ENCODE assay signal across 2 cellular contexts in the genomic region with DNA sequence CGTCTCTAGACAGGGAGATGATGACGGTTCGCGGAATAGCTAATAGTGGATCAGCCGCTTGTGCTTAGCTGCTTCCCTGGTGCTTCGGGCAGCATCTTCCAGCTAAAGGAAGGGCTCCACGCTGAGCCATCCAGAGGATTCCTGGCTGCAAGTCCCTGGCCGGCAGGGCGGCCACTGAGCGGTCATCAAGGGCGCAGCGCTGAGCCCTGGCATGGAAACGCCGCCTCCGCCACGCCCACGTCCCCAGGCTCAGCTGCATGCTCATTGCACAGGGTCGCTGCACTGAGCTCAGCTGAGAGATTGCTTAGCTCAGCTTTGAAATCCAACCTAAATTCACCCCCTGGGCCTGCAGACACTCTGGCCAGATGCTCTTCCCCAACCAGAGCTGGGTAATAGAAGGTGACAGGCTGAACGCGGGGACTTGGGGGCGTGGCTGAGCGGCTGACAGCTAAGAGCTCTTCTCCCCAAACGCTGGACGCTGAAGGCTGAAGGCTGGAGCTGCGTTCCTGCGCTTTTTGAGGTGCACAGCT.
TF ChIP-seq lines count a peak whose summit lies in the region.

No MANE protein-coding gene starts in this region.

TF ChIP-seq in HEK293, 187 proteins besides CTCF, POLR2A, EP300 and RAD21 (continued from another document and continues in another):
- TF ChIP-seq, protein P1, sequence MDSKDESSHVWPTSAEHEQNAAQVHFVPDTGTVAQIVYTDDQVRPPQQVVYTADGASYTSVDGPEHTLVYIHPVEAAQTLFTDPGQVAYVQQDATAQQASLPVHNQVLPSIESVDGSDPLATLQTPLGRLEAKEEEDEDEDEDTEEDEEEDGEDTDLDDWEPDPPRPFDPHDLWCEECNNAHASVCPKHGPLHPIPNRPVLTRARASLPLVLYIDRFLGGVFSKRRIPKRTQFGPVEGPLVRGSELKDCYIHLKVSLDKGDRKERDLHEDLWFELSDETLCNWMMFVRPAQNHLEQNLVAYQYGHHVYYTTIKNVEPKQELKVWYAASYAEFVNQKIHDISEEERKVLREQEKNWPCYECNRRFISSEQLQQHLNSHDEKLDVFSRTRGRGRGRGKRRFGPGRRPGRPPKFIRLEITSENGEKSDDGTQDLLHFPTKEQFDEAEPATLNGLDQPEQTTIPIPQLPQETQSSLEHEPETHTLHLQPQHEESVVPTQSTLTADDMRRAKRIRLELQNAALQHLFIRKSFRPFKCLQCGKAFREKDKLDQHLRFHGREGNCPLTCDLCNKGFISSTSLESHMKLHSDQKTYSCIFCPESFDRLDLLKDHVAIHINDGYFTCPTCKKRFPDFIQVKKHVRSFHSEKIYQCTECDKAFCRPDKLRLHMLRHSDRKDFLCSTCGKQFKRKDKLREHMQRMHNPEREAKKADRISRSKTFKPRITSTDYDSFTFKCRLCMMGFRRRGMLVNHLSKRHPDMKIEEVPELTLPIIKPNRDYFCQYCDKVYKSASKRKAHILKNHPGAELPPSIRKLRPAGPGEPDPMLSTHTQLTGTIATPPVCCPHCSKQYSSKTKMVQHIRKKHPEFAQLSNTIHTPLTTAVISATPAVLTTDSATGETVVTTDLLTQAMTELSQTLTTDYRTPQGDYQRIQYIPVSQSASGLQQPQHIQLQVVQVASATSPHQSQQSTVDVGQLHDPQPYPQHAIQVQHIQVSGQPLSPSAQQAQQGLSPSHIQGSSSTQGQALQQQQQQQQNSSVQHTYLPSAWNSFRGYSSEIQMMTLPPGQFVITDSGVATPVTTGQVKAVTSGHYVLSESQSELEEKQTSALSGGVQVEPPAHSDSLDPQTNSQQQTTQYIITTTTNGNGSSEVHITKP (tag by site-specific recombination; IDR thresholded peaks at IDR 0.05), result peak; percentile 43; the same call in 1 of the 2 replicates
- TF ChIP-seq ZNF292 (tag by site-specific recombination; IDR thresholded peaks at IDR 0.05; ENCODE audit: borderline replicate concordance, low read depth), result no peak
- no peak for TF ChIP-seq ZNF211 (tag by site-specific recombination; IDR thresholded peaks at IDR 0.05; ENCODE audit: low read depth)
- TF ChIP-seq SP3 (tag by site-specific recombination; IDR thresholded peaks at IDR 0.05), result peak; percentile 44
- TF ChIP-seq, protein P2, sequence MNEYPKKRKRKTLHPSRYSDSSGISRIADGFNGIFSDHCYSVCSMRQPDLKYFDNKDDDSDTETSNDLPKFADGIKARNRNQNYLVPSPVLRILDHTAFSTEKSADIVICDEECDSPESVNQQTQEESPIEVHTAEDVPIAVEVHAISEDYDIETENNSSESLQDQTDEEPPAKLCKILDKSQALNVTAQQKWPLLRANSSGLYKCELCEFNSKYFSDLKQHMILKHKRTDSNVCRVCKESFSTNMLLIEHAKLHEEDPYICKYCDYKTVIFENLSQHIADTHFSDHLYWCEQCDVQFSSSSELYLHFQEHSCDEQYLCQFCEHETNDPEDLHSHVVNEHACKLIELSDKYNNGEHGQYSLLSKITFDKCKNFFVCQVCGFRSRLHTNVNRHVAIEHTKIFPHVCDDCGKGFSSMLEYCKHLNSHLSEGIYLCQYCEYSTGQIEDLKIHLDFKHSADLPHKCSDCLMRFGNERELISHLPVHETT (tag by site-specific recombination; IDR thresholded peaks at IDR 0.05), result no peak
- TF ChIP-seq, protein P3, sequence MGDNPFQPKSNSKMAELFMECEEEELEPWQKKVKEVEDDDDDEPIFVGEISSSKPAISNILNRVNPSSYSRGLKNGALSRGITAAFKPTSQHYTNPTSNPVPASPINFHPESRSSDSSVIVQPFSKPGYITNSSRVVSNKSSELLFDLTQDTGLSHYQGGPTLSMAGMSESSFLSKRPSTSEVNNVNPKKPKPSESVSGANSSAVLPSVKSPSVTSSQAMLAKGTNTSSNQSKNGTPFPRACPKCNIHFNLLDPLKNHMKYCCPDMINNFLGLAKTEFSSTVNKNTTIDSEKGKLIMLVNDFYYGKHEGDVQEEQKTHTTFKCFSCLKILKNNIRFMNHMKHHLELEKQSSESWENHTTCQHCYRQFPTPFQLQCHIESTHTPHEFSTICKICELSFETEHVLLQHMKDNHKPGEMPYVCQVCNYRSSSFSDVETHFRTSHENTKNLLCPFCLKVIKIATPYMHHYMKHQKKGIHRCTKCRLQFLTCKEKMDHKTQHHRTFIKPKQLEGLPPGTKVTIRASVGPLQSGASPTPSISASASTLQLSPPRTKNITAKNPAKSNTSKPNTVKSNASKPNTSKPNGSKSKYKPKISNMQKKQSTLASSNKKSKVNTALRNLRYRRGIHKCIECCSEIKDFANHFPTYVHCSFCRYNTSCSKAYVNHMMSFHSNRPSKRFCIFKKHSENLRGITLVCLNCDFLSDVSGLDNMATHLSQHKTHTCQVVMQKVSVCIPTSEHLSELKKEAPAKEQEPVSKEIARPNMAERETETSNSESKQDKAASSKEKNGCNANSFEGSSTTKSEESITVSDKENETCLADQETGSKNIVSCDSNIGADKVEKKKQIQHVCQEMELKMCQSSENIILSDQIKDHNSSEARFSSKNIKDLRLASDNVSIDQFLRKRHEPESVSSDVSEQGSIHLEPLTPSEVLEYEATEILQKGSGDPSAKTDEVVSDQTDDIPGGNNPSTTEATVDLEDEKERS (tag by site-specific recombination; IDR thresholded peaks at IDR 0.05), result no peak
- no peak for TF ChIP-seq SP2 (tag by site-specific recombination; IDR thresholded peaks at IDR 0.05)
- no peak for TF ChIP-seq ZNF391 (tag by site-specific recombination; IDR thresholded peaks at IDR 0.05; ENCODE audit: borderline replicate concordance, low read depth)
- TF ChIP-seq FEZF1 (tag by site-specific recombination; IDR thresholded peaks at IDR 0.05), result no peak
- no peak for TF ChIP-seq ZNF311 (tag by site-specific recombination; IDR thresholded peaks at IDR 0.05; ENCODE audit: borderline replicate concordance)
- no peak for TF ChIP-seq HOXD13 (CRISPR knock-in tag; IDR thresholded peaks at IDR 0.05; ENCODE audit: borderline replicate concordance)
- no peak for TF ChIP-seq ZNF549 (tag by site-specific recombination; IDR thresholded peaks at IDR 0.05)
- TF ChIP-seq ZNF121 (tag by site-specific recombination; IDR thresholded peaks at IDR 0.05), result no peak
- TF ChIP-seq, protein P4, sequence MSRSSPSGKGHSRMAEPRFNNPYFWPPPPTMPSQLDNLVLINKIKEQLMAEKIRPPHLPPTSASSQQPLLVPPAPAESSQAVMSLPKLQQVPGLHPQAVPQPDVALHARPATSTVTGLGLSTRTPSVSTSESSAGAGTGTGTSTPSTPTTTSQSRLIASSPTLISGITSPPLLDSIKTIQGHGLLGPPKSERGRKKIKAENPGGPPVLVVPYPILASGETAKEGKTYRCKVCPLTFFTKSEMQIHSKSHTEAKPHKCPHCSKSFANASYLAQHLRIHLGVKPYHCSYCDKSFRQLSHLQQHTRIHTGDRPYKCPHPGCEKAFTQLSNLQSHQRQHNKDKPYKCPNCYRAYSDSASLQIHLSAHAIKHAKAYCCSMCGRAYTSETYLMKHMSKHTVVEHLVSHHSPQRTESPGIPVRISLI (tag by site-specific recombination; IDR thresholded peaks at IDR 0.05), result no peak
- TF ChIP-seq GLIS1 (tag by site-specific recombination; IDR thresholded peaks at IDR 0.05), result peak; percentile 48; the same call in 1 of the 2 replicates
- TF ChIP-seq REPIN1 (tag by site-specific recombination; IDR thresholded peaks at IDR 0.05; ENCODE audit: low read depth), result no peak
- TF ChIP-seq ZNF837 (tag by site-specific recombination; IDR thresholded peaks at IDR 0.05), result no peak
- TF ChIP-seq ZNF394 (tag by site-specific recombination; IDR thresholded peaks at IDR 0.05; ENCODE audit: borderline replicate concordance), result no peak
- no peak for TF ChIP-seq ZNF624 (tag by site-specific recombination; IDR thresholded peaks at IDR 0.05)
- no peak for TF ChIP-seq ZNF114 (tag by site-specific recombination; IDR thresholded peaks at IDR 0.05)
- no peak for TF ChIP-seq ZSCAN16 (tag by site-specific recombination; IDR thresholded peaks at IDR 0.05)

TF ChIP-seq in endothelial cell of umbilical vein, 7 proteins besides CTCF, POLR2A, EP300 and RAD21 (continued from another document):
- TF ChIP-seq POLR2AphosphoS5 (IDR thresholded peaks at IDR 0.05; ENCODE audit: insufficient read depth, low read depth, low read length), result no peak
- TF ChIP-seq, protein P5, sequence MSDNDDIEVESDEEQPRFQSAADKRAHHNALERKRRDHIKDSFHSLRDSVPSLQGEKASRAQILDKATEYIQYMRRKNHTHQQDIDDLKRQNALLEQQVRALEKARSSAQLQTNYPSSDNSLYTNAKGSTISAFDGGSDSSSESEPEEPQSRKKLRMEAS (IDR thresholded peaks at IDR 0.05; ENCODE audit: insufficient read depth, insufficient read length), result no peak
